8 cellular contexts compared by ENCODE assay signal in the genomic region with DNA sequence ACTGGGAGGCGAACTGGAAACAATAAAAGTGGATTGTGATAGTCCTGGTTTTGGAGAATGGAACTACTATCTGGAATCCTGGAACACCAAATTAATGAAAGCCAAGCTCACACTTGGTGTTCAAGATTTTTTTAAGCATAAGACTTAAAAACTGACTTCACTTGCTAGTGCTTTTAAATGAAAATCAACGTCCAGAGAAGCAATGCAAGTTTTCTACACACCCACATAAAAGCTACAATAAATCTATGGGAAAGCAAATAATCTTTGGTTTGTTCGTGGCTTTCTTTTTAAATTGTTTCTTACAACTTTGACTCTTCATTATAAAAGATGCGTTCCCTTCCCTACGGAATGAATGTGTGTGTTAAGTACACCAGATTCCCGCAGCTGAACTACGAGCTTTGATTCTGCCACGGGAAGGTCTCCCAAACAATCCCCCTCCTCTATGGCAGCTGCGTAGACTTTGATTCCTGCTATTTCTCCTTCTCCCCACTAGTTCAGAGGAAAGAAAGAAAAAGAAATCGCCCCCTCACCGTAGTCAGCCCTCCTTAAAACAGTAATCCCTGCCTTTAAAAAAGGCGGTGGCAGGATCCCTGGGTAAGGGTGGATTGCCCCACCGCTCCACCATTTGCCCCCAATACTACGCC.
DNase-seq lines count a peak whose midpoint lies in the region; ATAC-seq and TF ChIP-seq lines count a peak whose summit lies in the region.

No MANE protein-coding gene starts in this region.

- TF ChIP-seq EP300 in transverse colon (IDR thresholded peaks at IDR 0.05; ENCODE audit: low read depth): no peak

- H3K4me3 Mint-ChIP-seq in activated CD8-positive, alpha-beta memory T cell treated with anti-CD3 and anti-CD28 coated beads, Interleukin-2, amount 10 ng/mL, durations not matched to agents 7 days and 5 days: peak overlapping the region; percentile 15

- H3K27ac Mint-ChIP-seq in activated CD8-positive, alpha-beta memory T cell treated with anti-CD3 and anti-CD28 coated beads, Interleukin-2, amount 10 ng/mL, durations not matched to agents 7 days and 5 days: no peak overlapping the region

- H3K36me3 ChIP-seq in body of pancreas (replicated peaks in 1 of 2; ENCODE audit: insufficient read depth in 1 of 2, low read depth in 2 of 2) (no peaks in the 10 kb centered on the region), left lung (no peaks in the 10 kb centered on the region), transverse colon (no peaks in the 10 kb centered on the region)

- H3K4me1 Mint-ChIP-seq in activated CD8-positive, alpha-beta memory T cell treated with anti-CD3 and anti-CD28 coated beads, Interleukin-2, amount 10 ng/mL, durations not matched to agents 7 days and 5 days: peaks cover 2% of the 10 kb centered on the region

- DNase-seq in activated CD8-positive, alpha-beta memory T cell treated with anti-CD3 and anti-CD28 coated beads, Interleukin-2, amount 10 ng/mL, durations not matched to agents 7 days and 5 days: no peak
- DNase-seq in activated CD8-positive, alpha-beta memory T cell treated with anti-CD3 and anti-CD28 coated beads, Interleukin-2, amount 50 U/mL, for 4 hours: no peak
- DNase-seq in body of pancreas (no peak), left lung (no peak), transverse colon (peak; percentile 11), HT-29 (ENCODE audit: low spot score) (no peak), medulla oblongata (ENCODE audit: extremely low spot score) (no peak)
- DNase-seq in stimulated activated CD8-positive, alpha-beta memory T cell treated with anti-CD3 and anti-CD28 coated beads, Interleukin-4, amount 100 ng/mL, for 48 hours: no peak

- CTCF ChIA-PET in activated CD8-positive, alpha-beta memory T cell treated with anti-CD3 and anti-CD28 coated beads, Interleukin-2, amount 10 ng/mL, durations not matched to agents 7 days and 5 days (lab: Charles Lee): no interaction called here

- H3K27me3 ChIP-seq in body of pancreas (peaks cover 0 to 4% of the 10 kb centered on the region in 2 donors), left lung (peaks cover 15 to 58% of the 10 kb centered on the region in 2 donors), transverse colon (peaks cover 42% of the 10 kb centered on the region)

- in situ Hi-C loops in transverse colon (cut with MboI; ENCODE audit: low pct_ligation_motif_present in 1 of 4, low pct_unique_long_range_greater_than_20kb in 1 of 4, low sequenced_read_pairs in 3 of 4): no loop called here

- TF ChIP-seq POLR2A in body of pancreas (IDR thresholded peaks at IDR 0.05) (no peak), transverse colon (IDR thresholded peaks at IDR 0.05) (no peak)

- H3K9me3 ChIP-seq in body of pancreas: no peaks in the 10 kb centered on the region
- H3K9me3 ChIP-seq in left lung: no peaks in the 10 kb centered on the region
- no peaks in the 10 kb centered on the region for H3K9me3 ChIP-seq in transverse colon

- intact Hi-C loops in body of pancreas (cut with DNase I): no loop called here
- intact Hi-C loops in left lung (cut with DNase I): no loop called here
- intact Hi-C loops in transverse colon (cut with DNase I; ENCODE audit: low total_unique reads): no loop called here

- peaks cover 12% of the 10 kb centered on the region for H3K4me1 ChIP-seq in body of pancreas
- no peaks in the 10 kb centered on the region for H3K4me1 ChIP-seq in left lung
- H3K4me1 ChIP-seq in transverse colon: peaks cover 0 to 17% (median 13%) of the 10 kb centered on the region in 4 donors

- H3K4me3 ChIP-seq in body of pancreas: peak overlapping the region in 1 of 2 donors; percentile 36
- H3K4me3 ChIP-seq in left lung: peak overlapping the region; percentile 35 to 48
- H3K4me3 ChIP-seq in transverse colon: peak overlapping the region; percentile 29 to 88 (median 75)

- H3K36me3 Mint-ChIP-seq in activated CD8-positive, alpha-beta memory T cell treated with anti-CD3 and anti-CD28 coated beads, Interleukin-2, amount 10 ng/mL, durations not matched to agents 7 days and 5 days: no peaks in the 10 kb centered on the region

- TF ChIP-seq CTCF in body of pancreas (IDR thresholded peaks at IDR 0.05) (no peak), left lung (IDR thresholded peaks at IDR 0.05) (no peak), transverse colon (IDR thresholded peaks at IDR 0.05) (no peak)

- H3K27me3 Mint-ChIP-seq in activated CD8-positive, alpha-beta memory T cell treated with anti-CD3 and anti-CD28 coated beads, Interleukin-2, amount 10 ng/mL, durations not matched to agents 7 days and 5 days: peaks cover 62% of the 10 kb centered on the region

- H3K27ac ChIP-seq in body of pancreas: no peak overlapping the region
- H3K27ac ChIP-seq in left lung: peak overlapping the region in 1 of 2 donors; percentile 30
- peak overlapping the region; percentile 19 to 78 (median 76) for H3K27ac ChIP-seq in transverse colon

- H3K9me3 Mint-ChIP-seq in activated CD8-positive, alpha-beta memory T cell treated with anti-CD3 and anti-CD28 coated beads, Interleukin-2, amount 10 ng/mL, durations not matched to agents 7 days and 5 days (ENCODE audit: low read depth): no peaks in the 10 kb centered on the region

- ATAC-seq in activated CD8-positive, alpha-beta memory T cell treated with anti-CD3 and anti-CD28 coated beads, Interleukin-2, amount 10 ng/mL, durations not matched to agents 7 days and 5 days: no peak
- peak; percentile 12 for ATAC-seq in body of pancreas
- no peak for ATAC-seq in left lung

- WGBS in body of pancreas, 2 donors: 5 to 7% methylated on average over 14 of the region's 14 CpGs
- WGBS in transverse colon (ENCODE audit: low coverage in 1 of 2), 2 donors: 8% methylated on average over 9 to 14 of the region's 14 CpGs

Comparison
In these comparisons a context has a peak if more than half of its experiments do, and no peak if none do; other contexts are left out.
1. H3K27ac ChIP-seq: peak in transverse colon (4 of 4); none in body of pancreas (0 of 4).